24 cellular contexts compared by ENCODE assay signal in the genomic region with DNA sequence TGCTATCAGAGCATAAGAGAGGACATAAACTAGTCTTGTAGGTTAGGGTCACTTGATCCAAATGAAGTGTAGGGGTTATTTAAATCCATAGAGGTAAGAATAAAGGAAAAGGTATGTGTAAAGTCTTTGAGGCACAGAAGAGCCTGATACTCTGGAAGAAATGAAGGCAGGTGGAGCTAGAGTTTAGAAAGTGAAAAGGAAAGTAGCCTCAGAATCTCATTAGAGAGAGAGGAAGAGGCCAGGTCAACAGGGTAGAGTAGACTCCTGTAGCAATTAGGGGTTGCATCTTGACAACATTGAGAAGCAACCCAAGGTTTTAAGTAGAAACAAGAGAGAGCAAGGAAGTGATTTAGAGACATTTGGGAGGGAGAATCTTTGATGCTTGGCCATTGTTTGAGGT.
"Had no signal": no experiment of that assay in that cellular context is flagged by ENCODE, and none has a peak within 500 bp of the region (broad histone marks: within the 10 kb centered on the region; RNA-seq: fewer than 3 reads in every experiment).

No MANE protein-coding gene starts in this region.

- H3K4me1 Mint-ChIP-seq: immature natural killer cell, neural progenitor cell had no signal

- H3K9me3 ChIP-seq: colonic mucosa, esophagus muscularis mucosa, gastroesophageal sphincter, left ventricle myocardium inferior, ovary, thyroid gland, uterus had no signal

- H3K4me1 ChIP-seq: colonic mucosa, esophagus muscularis mucosa, gastroesophageal sphincter, left ventricle myocardium inferior, neural progenitor cell, thyroid gland, uterus had no signal

- H3K4me2 ChIP-seq: neural progenitor cell had no signal

- H3K36me3 Mint-ChIP-seq: immature natural killer cell; natural killer cell treated with Interleukin-12 subunit alpha and Interleukin-12 subunit beta and Interleukin-15 and Interleukin-18, amount 100 ng/mL, for 72 hours; neural progenitor cell; type B pancreatic cell had no signal

- H3K4me3 Mint-ChIP-seq: immature natural killer cell; natural killer cell treated with Interleukin-12 subunit alpha and Interleukin-12 subunit beta and Interleukin-15 and Interleukin-18, amount 100 ng/mL, for 72 hours; neural progenitor cell; type B pancreatic cell had no signal

- H3K27ac ChIP-seq: colonic mucosa, esophagus muscularis mucosa, gastroesophageal sphincter, left ventricle myocardium inferior, neural progenitor cell, ovary, thyroid gland, uterus had no signal

- H3K27ac Mint-ChIP-seq: immature natural killer cell; natural killer cell treated with Interleukin-12 subunit alpha and Interleukin-12 subunit beta and Interleukin-15 and Interleukin-18, amount 100 ng/mL, for 72 hours; neural progenitor cell; type B pancreatic cell had no signal

- H3K27me3 ChIP-seq: colonic mucosa, esophagus muscularis mucosa, gastroesophageal sphincter, neural progenitor cell, ovary, thyroid gland, uterus had no signal

- H3K4me3 ChIP-seq: colonic mucosa, esophagus muscularis mucosa, gastroesophageal sphincter, left ventricle myocardium inferior, lung, neural progenitor cell, ovary, thyroid gland, uterus had no signal

- H2AFZ ChIP-seq: neural progenitor cell had no signal

- H3K9ac ChIP-seq: neural progenitor cell had no signal

- FAIRE-seq: endometrium, keratinocyte, small intestine had no signal

- DNase-seq: colonic mucosa; dermis blood vessel endothelial cell; glutamatergic neuron; immature natural killer cell; left cardiac atrium; left ventricle myocardium inferior; mesenchymal stem cell; midbrain; nucleus accumbens; ovary; right cardiac atrium; small intestine; stimulated activated CD4-positive, alpha-beta T cell treated with anti-CD3 and anti-CD28 coated beads, Interleukin-12 subunit alpha, Interleukin-12 subunit beta, amount 100 ng/mL, for 4 hours; stimulated activated naive CD4-positive, alpha-beta T cell; thyroid gland; uterus had no signal

- H3K9me3 Mint-ChIP-seq: neural progenitor cell, type B pancreatic cell had no signal

- H3K36me3 ChIP-seq: colonic mucosa, esophagus muscularis mucosa, gastroesophageal sphincter, left ventricle myocardium inferior, neural progenitor cell, ovary, thyroid gland, uterus had no signal

- H3K27me3 Mint-ChIP-seq: natural killer cell treated with Interleukin-12 subunit alpha and Interleukin-12 subunit beta and Interleukin-15 and Interleukin-18, amount 100 ng/mL, for 72 hours had no signal

- ATAC-seq: gastroesophageal sphincter; left cardiac atrium; natural killer cell treated with Interleukin-12 subunit alpha and Interleukin-12 subunit beta and Interleukin-15 and Interleukin-18, amount 100 ng/mL, for 72 hours; right cardiac atrium had no signal
